ENCODE assay signal across 1 cellular context in genomic region chr1:19644761-19645543, GRCh38.
TF ChIP-seq lines count a peak whose summit lies in the region.

No MANE protein-coding gene starts in this region.

TF ChIP-seq in HEK293, 187 proteins besides CTCF, POLR2A, EP300 and RAD21 (continued from another document and continues in another):
- TF ChIP-seq TSHZ1 (tag by site-specific recombination; IDR thresholded peaks at IDR 0.05; ENCODE audit: borderline replicate concordance) = no peak
- no peak for TF ChIP-seq EGR2 (tag by site-specific recombination; IDR thresholded peaks at IDR 0.05; ENCODE audit: low read depth)
- no peak for TF ChIP-seq KLF9 (tag by site-specific recombination; IDR thresholded peaks at IDR 0.05; ENCODE audit: low read depth)
- TF ChIP-seq ZFP69B (tag by site-specific recombination; IDR thresholded peaks at IDR 0.05) = no peak
- TF ChIP-seq ZBTB44 (tag by site-specific recombination; IDR thresholded peaks at IDR 0.05) = no peak
- no peak for TF ChIP-seq GFI1B (tag by site-specific recombination; IDR thresholded peaks at IDR 0.05)
- TF ChIP-seq, protein P1, sequence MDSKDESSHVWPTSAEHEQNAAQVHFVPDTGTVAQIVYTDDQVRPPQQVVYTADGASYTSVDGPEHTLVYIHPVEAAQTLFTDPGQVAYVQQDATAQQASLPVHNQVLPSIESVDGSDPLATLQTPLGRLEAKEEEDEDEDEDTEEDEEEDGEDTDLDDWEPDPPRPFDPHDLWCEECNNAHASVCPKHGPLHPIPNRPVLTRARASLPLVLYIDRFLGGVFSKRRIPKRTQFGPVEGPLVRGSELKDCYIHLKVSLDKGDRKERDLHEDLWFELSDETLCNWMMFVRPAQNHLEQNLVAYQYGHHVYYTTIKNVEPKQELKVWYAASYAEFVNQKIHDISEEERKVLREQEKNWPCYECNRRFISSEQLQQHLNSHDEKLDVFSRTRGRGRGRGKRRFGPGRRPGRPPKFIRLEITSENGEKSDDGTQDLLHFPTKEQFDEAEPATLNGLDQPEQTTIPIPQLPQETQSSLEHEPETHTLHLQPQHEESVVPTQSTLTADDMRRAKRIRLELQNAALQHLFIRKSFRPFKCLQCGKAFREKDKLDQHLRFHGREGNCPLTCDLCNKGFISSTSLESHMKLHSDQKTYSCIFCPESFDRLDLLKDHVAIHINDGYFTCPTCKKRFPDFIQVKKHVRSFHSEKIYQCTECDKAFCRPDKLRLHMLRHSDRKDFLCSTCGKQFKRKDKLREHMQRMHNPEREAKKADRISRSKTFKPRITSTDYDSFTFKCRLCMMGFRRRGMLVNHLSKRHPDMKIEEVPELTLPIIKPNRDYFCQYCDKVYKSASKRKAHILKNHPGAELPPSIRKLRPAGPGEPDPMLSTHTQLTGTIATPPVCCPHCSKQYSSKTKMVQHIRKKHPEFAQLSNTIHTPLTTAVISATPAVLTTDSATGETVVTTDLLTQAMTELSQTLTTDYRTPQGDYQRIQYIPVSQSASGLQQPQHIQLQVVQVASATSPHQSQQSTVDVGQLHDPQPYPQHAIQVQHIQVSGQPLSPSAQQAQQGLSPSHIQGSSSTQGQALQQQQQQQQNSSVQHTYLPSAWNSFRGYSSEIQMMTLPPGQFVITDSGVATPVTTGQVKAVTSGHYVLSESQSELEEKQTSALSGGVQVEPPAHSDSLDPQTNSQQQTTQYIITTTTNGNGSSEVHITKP (tag by site-specific recombination; IDR thresholded peaks at IDR 0.05) = no peak
- no peak for TF ChIP-seq ZNF280C (tag by site-specific recombination; IDR thresholded peaks at IDR 0.05)
- no peak; the same call in 1 of the 2 replicates for TF ChIP-seq ZSCAN30 (tag by site-specific recombination; IDR thresholded peaks at IDR 0.05)
- no peak for TF ChIP-seq TCF7L2 (IDR thresholded peaks at IDR 0.05; ENCODE audit: borderline replicate concordance, low read depth, low read length)
- no peak for TF ChIP-seq SCRT1 (tag by site-specific recombination; IDR thresholded peaks at IDR 0.05; ENCODE audit: borderline replicate concordance)
- TF ChIP-seq, protein P2, sequence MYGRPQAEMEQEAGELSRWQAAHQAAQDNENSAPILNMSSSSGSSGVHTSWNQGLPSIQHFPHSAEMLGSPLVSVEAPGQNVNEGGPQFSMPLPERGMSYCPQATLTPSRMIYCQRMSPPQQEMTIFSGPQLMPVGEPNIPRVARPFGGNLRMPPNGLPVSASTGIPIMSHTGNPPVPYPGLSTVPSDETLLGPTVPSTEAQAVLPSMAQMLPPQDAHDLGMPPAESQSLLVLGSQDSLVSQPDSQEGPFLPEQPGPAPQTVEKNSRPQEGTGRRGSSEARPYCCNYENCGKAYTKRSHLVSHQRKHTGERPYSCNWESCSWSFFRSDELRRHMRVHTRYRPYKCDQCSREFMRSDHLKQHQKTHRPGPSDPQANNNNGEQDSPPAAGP (tag by site-specific recombination; IDR thresholded peaks at IDR 0.05) = peak; percentile 68; the same call in 1 of the 2 replicates
- peak; percentile 38; the same call in 1 of the 2 replicates for TF ChIP-seq BCL11B (tag by site-specific recombination; IDR thresholded peaks at IDR 0.05; ENCODE audit: low read depth)
- no peak for TF ChIP-seq ZNF121 (tag by site-specific recombination; IDR thresholded peaks at IDR 0.05)
- TF ChIP-seq MEIS1 (CRISPR knock-in tag; IDR thresholded peaks at IDR 0.05; ENCODE audit: borderline replicate concordance) = no peak
- TF ChIP-seq, protein P3, sequence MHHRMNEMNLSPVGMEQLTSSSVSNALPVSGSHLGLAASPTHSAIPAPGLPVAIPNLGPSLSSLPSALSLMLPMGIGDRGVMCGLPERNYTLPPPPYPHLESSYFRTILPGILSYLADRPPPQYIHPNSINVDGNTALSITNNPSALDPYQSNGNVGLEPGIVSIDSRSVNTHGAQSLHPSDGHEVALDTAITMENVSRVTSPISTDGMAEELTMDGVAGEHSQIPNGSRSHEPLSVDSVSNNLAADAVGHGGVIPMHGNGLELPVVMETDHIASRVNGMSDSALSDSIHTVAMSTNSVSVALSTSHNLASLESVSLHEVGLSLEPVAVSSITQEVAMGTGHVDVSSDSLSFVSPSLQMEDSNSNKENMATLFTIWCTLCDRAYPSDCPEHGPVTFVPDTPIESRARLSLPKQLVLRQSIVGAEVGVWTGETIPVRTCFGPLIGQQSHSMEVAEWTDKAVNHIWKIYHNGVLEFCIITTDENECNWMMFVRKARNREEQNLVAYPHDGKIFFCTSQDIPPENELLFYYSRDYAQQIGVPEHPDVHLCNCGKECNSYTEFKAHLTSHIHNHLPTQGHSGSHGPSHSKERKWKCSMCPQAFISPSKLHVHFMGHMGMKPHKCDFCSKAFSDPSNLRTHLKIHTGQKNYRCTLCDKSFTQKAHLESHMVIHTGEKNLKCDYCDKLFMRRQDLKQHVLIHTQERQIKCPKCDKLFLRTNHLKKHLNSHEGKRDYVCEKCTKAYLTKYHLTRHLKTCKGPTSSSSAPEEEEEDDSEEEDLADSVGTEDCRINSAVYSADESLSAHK (tag by site-specific recombination; IDR thresholded peaks at IDR 0.05) = no peak
- no peak for TF ChIP-seq ZNF394 (tag by site-specific recombination; IDR thresholded peaks at IDR 0.05; ENCODE audit: borderline replicate concordance)
- no peak for TF ChIP-seq SALL2 (tag by site-specific recombination; IDR thresholded peaks at IDR 0.05; ENCODE audit: borderline replicate concordance)
- TF ChIP-seq ZNF274 (IDR thresholded peaks at IDR 0.05; ENCODE audit: low read length) = no peak
- TF ChIP-seq ZNF274 (tag by site-specific recombination; IDR thresholded peaks at IDR 0.05; ENCODE audit: borderline replicate concordance) = no peak
- TF ChIP-seq, protein P4, sequence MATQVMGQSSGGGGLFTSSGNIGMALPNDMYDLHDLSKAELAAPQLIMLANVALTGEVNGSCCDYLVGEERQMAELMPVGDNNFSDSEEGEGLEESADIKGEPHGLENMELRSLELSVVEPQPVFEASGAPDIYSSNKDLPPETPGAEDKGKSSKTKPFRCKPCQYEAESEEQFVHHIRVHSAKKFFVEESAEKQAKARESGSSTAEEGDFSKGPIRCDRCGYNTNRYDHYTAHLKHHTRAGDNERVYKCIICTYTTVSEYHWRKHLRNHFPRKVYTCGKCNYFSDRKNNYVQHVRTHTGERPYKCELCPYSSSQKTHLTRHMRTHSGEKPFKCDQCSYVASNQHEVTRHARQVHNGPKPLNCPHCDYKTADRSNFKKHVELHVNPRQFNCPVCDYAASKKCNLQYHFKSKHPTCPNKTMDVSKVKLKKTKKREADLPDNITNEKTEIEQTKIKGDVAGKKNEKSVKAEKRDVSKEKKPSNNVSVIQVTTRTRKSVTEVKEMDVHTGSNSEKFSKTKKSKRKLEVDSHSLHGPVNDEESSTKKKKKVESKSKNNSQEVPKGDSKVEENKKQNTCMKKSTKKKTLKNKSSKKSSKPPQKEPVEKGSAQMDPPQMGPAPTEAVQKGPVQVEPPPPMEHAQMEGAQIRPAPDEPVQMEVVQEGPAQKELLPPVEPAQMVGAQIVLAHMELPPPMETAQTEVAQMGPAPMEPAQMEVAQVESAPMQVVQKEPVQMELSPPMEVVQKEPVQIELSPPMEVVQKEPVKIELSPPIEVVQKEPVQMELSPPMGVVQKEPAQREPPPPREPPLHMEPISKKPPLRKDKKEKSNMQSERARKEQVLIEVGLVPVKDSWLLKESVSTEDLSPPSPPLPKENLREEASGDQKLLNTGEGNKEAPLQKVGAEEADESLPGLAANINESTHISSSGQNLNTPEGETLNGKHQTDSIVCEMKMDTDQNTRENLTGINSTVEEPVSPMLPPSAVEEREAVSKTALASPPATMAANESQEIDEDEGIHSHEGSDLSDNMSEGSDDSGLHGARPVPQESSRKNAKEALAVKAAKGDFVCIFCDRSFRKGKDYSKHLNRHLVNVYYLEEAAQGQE (tag by site-specific recombination; IDR thresholded peaks at IDR 0.05) = no peak
- TF ChIP-seq ZNF747 (tag by site-specific recombination; IDR thresholded peaks at IDR 0.05) = no peak
- no peak for TF ChIP-seq ZNF112 (tag by site-specific recombination; IDR thresholded peaks at IDR 0.05)
- no peak for TF ChIP-seq ZNF530 (tag by site-specific recombination; IDR thresholded peaks at IDR 0.05; ENCODE audit: low read depth)
- TF ChIP-seq ZNF701 (tag by site-specific recombination; IDR thresholded peaks at IDR 0.05) = no peak
- TF ChIP-seq ZNF133 (tag by site-specific recombination; IDR thresholded peaks at IDR 0.05) = no peak
- no peak for TF ChIP-seq WT1 (tag by site-specific recombination; IDR thresholded peaks at IDR 0.05)
- TF ChIP-seq ZNF423 (tag by site-specific recombination; IDR thresholded peaks at IDR 0.05) = no peak
- TF ChIP-seq ZNF26 (tag by site-specific recombination; IDR thresholded peaks at IDR 0.05) = no peak
- TF ChIP-seq ZNF48 (tag by site-specific recombination; IDR thresholded peaks at IDR 0.05) = no peak
- TF ChIP-seq KLF16 (tag by site-specific recombination; IDR thresholded peaks at IDR 0.05) = peak; percentile 64
- TF ChIP-seq ZNF223 (tag by site-specific recombination; IDR thresholded peaks at IDR 0.05) = no peak
- TF ChIP-seq ZXDB (tag by site-specific recombination; IDR thresholded peaks at IDR 0.05) = no peak
- no peak for TF ChIP-seq ZNF184 (tag by site-specific recombination; IDR thresholded peaks at IDR 0.05)
- no peak for TF ChIP-seq ZBTB17 (tag by site-specific recombination; IDR thresholded peaks at IDR 0.05)
- no peak for TF ChIP-seq GLI2 (tag by site-specific recombination; IDR thresholded peaks at IDR 0.05; ENCODE audit: borderline replicate concordance, low read depth)
- no peak for TF ChIP-seq ZFP3 (tag by site-specific recombination; IDR thresholded peaks at IDR 0.05; ENCODE audit: low read depth)
- peak; percentile 41; the same call in 1 of the 2 replicates for TF ChIP-seq ZBTB48 (tag by site-specific recombination; IDR thresholded peaks at IDR 0.05)
- TF ChIP-seq MZF1 (tag by site-specific recombination; IDR thresholded peaks at IDR 0.05; ENCODE audit: borderline replicate concordance) = no peak; the same call in 1 of the 2 replicates
- TF ChIP-seq ZNF324 (tag by site-specific recombination; IDR thresholded peaks at IDR 0.05) = no peak
- no peak for TF ChIP-seq ZNF214 (tag by site-specific recombination; IDR thresholded peaks at IDR 0.05; ENCODE audit: borderline replicate concordance)
- TF ChIP-seq ZNF560 (tag by site-specific recombination; IDR thresholded peaks at IDR 0.05; ENCODE audit: borderline replicate concordance) = no peak
- TF ChIP-seq ZNF514 (tag by site-specific recombination; IDR thresholded peaks at IDR 0.05) = no peak
